Comparison of ENCODE assay signal across 8 cellular contexts in the genomic region with DNA sequence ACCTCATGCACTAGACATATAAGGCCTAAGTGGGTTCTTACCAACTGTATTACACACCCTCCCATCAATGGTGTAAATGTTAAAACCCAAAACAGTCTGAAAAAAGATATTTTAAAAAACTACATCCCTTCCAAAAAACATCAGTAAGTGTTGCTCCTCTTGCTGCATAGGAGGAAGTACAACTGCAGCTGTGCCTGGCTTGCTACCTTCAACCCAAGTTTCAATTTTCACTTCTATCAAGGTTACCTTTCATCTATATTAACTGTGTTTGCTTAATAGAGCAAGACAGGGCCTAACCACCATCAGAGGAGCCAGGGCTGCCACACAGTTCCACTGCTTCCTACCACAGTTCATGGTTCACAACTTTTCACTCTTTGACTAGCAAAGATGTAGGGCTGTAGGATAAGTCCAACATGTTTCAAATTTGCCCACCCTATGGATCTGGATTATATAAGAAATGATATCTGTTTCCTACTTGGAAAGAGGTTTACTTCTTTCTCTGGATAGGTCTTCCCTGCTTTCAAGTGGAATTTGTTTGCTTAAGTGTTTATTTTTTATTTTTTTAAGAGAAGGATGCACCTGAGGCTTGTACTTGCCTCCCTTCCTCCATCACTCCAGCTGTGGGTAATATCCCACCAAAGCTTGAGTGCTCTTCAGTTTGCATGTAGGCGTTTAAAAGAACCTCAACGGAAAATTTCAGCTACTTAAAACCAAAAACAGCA. TPM values are rescaled to one million over a fixed set of nuclear protein-coding genes. Genes with fewer than 3 reads are reported as not detected.
DNase-seq lines count a peak whose midpoint lies in the region; ATAC-seq, FAIRE-seq and TF ChIP-seq lines count a peak whose summit lies in the region.

No MANE protein-coding gene starts in this region.

- FAIRE-seq in GM12892 (lab: Jason Lieb, UNC) (peak; percentile 100), GM12878 (lab: Jason Lieb, UNC) (peak; percentile 92)

- no peak for TF ChIP-seq CTCF in GM12878 (IDR thresholded peaks at IDR 0.05 in 2 of 3, conservative IDR thresholded peaks at IDR 0.05 in 1 of 3; ENCODE audit: control insufficient read depth in 2 of 3, extremely low read depth in 1 of 3, insufficient read depth in 1 of 3, low read depth in 3 of 3, low read length in 3 of 3)

- no peak overlapping the region for H2AFZ ChIP-seq in GM12878 (ENCODE audit: control insufficient read depth, low read depth, low read length)

- POLR2A ChIA-PET in GM12878 (lab: Charles Lee): interaction anchor here (0.6 to 4.4 kb wide), 16 partner anchors 8 to 91 kb away, joined by 3 to 39 read pairs (median 3); no protein-coding TSS in a partner anchor

- H3K4me3 ChIP-seq in GM12878: peak overlapping the region; percentile 50

- H4K20me1 ChIP-seq in GM12878 (ENCODE audit: control insufficient read depth, insufficient read depth): no peaks in the 10 kb centered on the region

- RAD21 ChIA-PET in GM12878 (lab: Charles Lee; ENCODE audit: unreplicated experiment): interaction anchor here (0.7 to 4.9 kb wide), 15 partner anchors 14 to 173 kb away, joined by 3 to 41 read pairs (median 5); partner anchors contain the start of gene IKZF3

- no peaks in the 10 kb centered on the region for H3K27me3 ChIP-seq in GM12878 (replicated peaks in 1 of 2; ENCODE audit: control insufficient read depth in 2 of 2, insufficient read depth in 2 of 2, low read length in 1 of 2)

- no peaks in the 10 kb centered on the region for H3K9me3 ChIP-seq in GM12878 (replicated peaks; ENCODE audit: control insufficient read depth, insufficient read depth, low read length)

- 0% methylated on average over 2 of the region's 2 CpGs for WGBS in GM12878 (ENCODE audit: insufficient coverage, insufficient replicate concordance, low lambda C conversion rate, missing lambda C conversion rate)

- peak; percentile 46 to 76; a peak in 3 of 4 replicates for TF ChIP-seq EP300 in GM12878 (IDR thresholded peaks at IDR 0.05; ENCODE audit: borderline replicate concordance in 1 of 2, control insufficient read depth in 1 of 2, low read depth in 2 of 2, low read length in 2 of 2)

- peaks cover 63% of the 10 kb centered on the region for H3K4me1 ChIP-seq in GM12878 (ENCODE audit: control insufficient read depth, insufficient read depth, low read length)

- peaks cover 72% of the 10 kb centered on the region for H3K79me2 ChIP-seq in GM12878 (ENCODE audit: control insufficient read depth, insufficient read depth, low read length)

- peaks cover 0 to 27% of the 10 kb centered on the region in 2 experiments; a peak in 3 of 4 replicates for H3K36me3 ChIP-seq in GM12878 (ENCODE audit: control insufficient read depth in 2 of 2, insufficient read depth in 2 of 2, low read length in 1 of 2)

- no TSS peak for BruUV-seq in GM12878 (replicated peaks; lab: Mats Ljungman, UMichigan)

- DNase-seq in GM12892 (ENCODE audit: insufficient read length) (no peak), GM12878 (ENCODE audit: low read depth, low spot score) (peak; percentile 95), HUDEP-2 (lab: John Stamatoyannopoulos, UW; ENCODE audit: unreplicated experiment in 76 of 76) (no peak), hypothalamus (lab: John Stamatoyannopoulos, UW) (no peak), glomerular visceral epithelial cell (ENCODE audit: extremely low spot score) (no peak)
- DNase-seq in effector CD8-positive, alpha-beta T cell (lab: John Stamatoyannopoulos, UW): no peak

- CTCF ChIA-PET in GM12878 (lab: Yijun Ruan, JAX): interaction anchor here (0.6 to 3.4 kb wide), 14 partner anchors 13 to 237 kb away, joined by 3 to 38 read pairs (median 6); partner anchors contain the start of gene IKZF3

- peak overlapping the region; percentile 79 for H3K4me2 ChIP-seq in GM12878 (ENCODE audit: control insufficient read depth, insufficient read depth)

- ATAC-seq in GM19463 (IDR thresholded peaks at IDR 0.05; ENCODE audit: unreplicated experiment) (peak; percentile 86), HG03342 (IDR thresholded peaks at IDR 0.05; ENCODE audit: unreplicated experiment) (peak; percentile 86), GM12878 (peak; percentile 98)

- H3K9ac ChIP-seq in GM12878 (ENCODE audit: control insufficient read depth, insufficient read depth, low read length): peak overlapping the region; percentile 36; the same call in 1 of the 2 replicates

- intact Hi-C loops in GM12878 (cut with micrococcal nuclease; ENCODE audit: unreplicated experiment): loop anchor here (2.0 to 5.0 kb wide), 2 partner anchors 37 to 70 kb away; partner anchors contain the start of gene IKZF3

- in situ Hi-C loops in GM12878 (cut with MboI): no loop called here

- peak overlapping the region; percentile 93 for H3K27ac ChIP-seq in GM12878 (ENCODE audit: control insufficient read depth, insufficient read depth)

- SMC1A ChIA-PET in GM12878 (lab: Charles Lee; ENCODE audit: uncharacterized antibody, unreplicated experiment): interaction anchor here (0.6 to 6.3 kb wide), 21 partner anchors 8 to 173 kb away, joined by 3 to 65 read pairs (median 8); partner anchors contain the start of gene IKZF3

- TF ChIP-seq RAD21 in GM12878 (IDR thresholded peaks at IDR 0.05; ENCODE audit: insufficient read depth, low read depth, low read length): 0 out of 2 replicates have a peak, but pooled peaks have one; percentile 2

- TF ChIP-seq POLR2A in GM12892 (IDR thresholded peaks at IDR 0.05; ENCODE audit: low read depth, low read length) (0 out of 2 replicates have a peak, but pooled peaks have one; percentile 38), GM12878 (IDR thresholded peaks at IDR 0.05; ENCODE audit: low read depth, low read length) (peak; percentile 53; the same call in 1 of the 2 replicates)

TF ChIP-seq in GM12878, 131 proteins besides CTCF, POLR2A, EP300 and RAD21 (continues in another document):
- TF ChIP-seq KAT2A (conservative IDR thresholded peaks at IDR 0.05; ENCODE audit: control insufficient read depth, low read depth, low read length): no peak
- TF ChIP-seq RAD51 (IDR thresholded peaks at IDR 0.05): peak; percentile 25
- peak; percentile 90 for TF ChIP-seq ZNF687 (IDR thresholded peaks at IDR 0.05)
- TF ChIP-seq ZNF384 (IDR thresholded peaks at IDR 0.05; ENCODE audit: borderline replicate concordance, low read depth, low read length): no peak
- TF ChIP-seq HDAC6 (IDR thresholded peaks at IDR 0.05; ENCODE audit: unreplicated experiment): no peak

RNA-seq across cellular contexts. Expression of gene GRB7, which starts 56.7 kb away (rescaled TPM):
- not detected for polyA plus RNA-seq in GM12892 (2012; ENCODE audit: missing spikeins)
- total RNA-seq in GM12878 (2013; cell fraction: nucleolus; rRNA removed): 1.0 and 1.4 TPM in 2 replicates
- total RNA-seq in GM12878 (2014; rRNA removed) (0.16 and 0.34 TPM in 2 replicates), GM12878 (2014; rRNA removed; fragmentation: Illumina TruSeq; extraction: Trizol) (0.09 TPM in 1 of 2 replicates, not detected in the other), GM12878 (2021) (0.23 and 0.45 TPM in 2 replicates)
- polyA plus RNA-seq in GM12878 (2011; ENCODE audit: low read depth): not detected
- polyA plus RNA-seq in GM12878 (2011; rRNA removed) (0.05 and 0.10 TPM in 2 replicates), GM12878 (2014; fragmentation: Illumina TruSeq; extraction: Trizol) (0.19 and 0.65 TPM in 2 replicates), GM12878 (2014; fragmentation: Nextera tagmentation; extraction: Ambion mirVana) (not detected), GM12878 (2014; rRNA removed) (0.19 and 0.36 TPM in 2 replicates), GM12878 (2016; fragmentation: Nextera tagmentation; extraction: Ambion mirVana) (under 1 TPM in 1 of 2 experiments, not detected in 1; 0.09 TPM)
- polyA plus RNA-seq in GM12878 (2011; cell fraction: cytosol; rRNA removed): 0.04 and 0.08 TPM in 2 replicates
- polyA plus RNA-seq in GM12878 (2011; cell fraction: nucleus; rRNA removed): 0.24 and 0.28 TPM in 2 replicates
- polyA plus RNA-seq in GM12878 (2012): 0.35 and 0.38 TPM in 2 replicates
- not detected in 2 replicates for polyA minus RNA-seq in GM12878 (2011; rRNA and poly(A)+ RNA removed)
- polyA minus RNA-seq in GM12878 (2011; cell fraction: cytosol; rRNA and poly(A)+ RNA removed): not detected in 2 replicates
- 0.12 TPM in 1 of 2 replicates, not detected in the other for polyA minus RNA-seq in GM12878 (2011; cell fraction: nucleus; rRNA and poly(A)+ RNA removed)
